In genomic region chr10:78267598-78267997, GRCh38 we compare ENCODE assay signal across 15 cellular contexts.
A peak's percentile ranks its signal among the peaks of the same experiment; 100 is the strongest.
DNase-seq lines count a peak whose midpoint lies in the region; ATAC-seq and TF ChIP-seq lines count a peak whose summit lies in the region.
"Had no signal": no experiment of that assay in that cellular context is flagged by ENCODE, and none has a peak within 500 bp of the region (broad histone marks: within the 10 kb centered on the region; RNA-seq: fewer than 3 reads in every experiment).

No MANE protein-coding gene starts in this region.

- ATAC-seq in Right ventricle myocardium superior (ENCODE audit: poor library complexity), result peak; percentile 38
- ATAC-seq in lower lobe of right lung, result peak in 1 of 2 donors; percentile 29
- ATAC-seq in GM18870 (IDR thresholded peaks at IDR 0.05; ENCODE audit: unreplicated experiment), result no peak
- ATAC-seq in GM18498 (IDR thresholded peaks at IDR 0.05; ENCODE audit: unreplicated experiment), result no peak
- ATAC-seq: left colon had no signal

- intact Hi-C loops in Right ventricle myocardium superior (cut with DNase I), result no loop called here
- intact Hi-C loops in left ventricle myocardium inferior (cut with micrococcal nuclease), result no loop called here
- intact Hi-C loops in lower lobe of right lung (cut with DNase I), result no loop called here

- no peak overlapping the region for H3K4me3 ChIP-seq in left ventricle myocardium inferior
- H3K4me3 ChIP-seq in lower lobe of right lung, result no peak overlapping the region
- H3K4me3 ChIP-seq: neural progenitor cell, upper lobe of left lung had no signal

- no peak for DNase-seq in Right ventricle myocardium superior
- DNase-seq in left ventricle myocardium inferior, result no peak
- DNase-seq in astrocyte of the hippocampus (ENCODE audit: low read depth, low spot score), result peak; percentile 64
- DNase-seq in lower lobe of right lung, result no peak
- DNase-seq in substantia nigra (lab: John Stamatoyannopoulos, UW), result no peak
- no peak for DNase-seq in NCI-H1105 (lab: John Stamatoyannopoulos, UW)
- DNase-seq: COR-L47; effector CD4-positive, alpha-beta T cell; left colon; NCI-H2081 treated with DMSO at 0.1 percent for 48 hours; upper lobe of left lung had no signal

- peaks cover 4% of the 10 kb centered on the region for H3K9me3 ChIP-seq in left ventricle myocardium inferior (replicated peaks)
- H3K9me3 ChIP-seq in lower lobe of right lung, result no peaks in the 10 kb centered on the region
- H3K9me3 ChIP-seq: upper lobe of left lung had no signal

- H3K27me3 ChIP-seq in left ventricle myocardium inferior (ENCODE audit: low read depth) (no peaks in the 10 kb centered on the region), lower lobe of right lung (ENCODE audit: low read depth) (no peaks in the 10 kb centered on the region)
- H3K27me3 ChIP-seq: neural progenitor cell, upper lobe of left lung had no signal

- H3K27ac ChIP-seq in left ventricle myocardium inferior (replicated peaks) (no peak overlapping the region), lower lobe of right lung (peak overlapping the region; percentile 18), substantia nigra (ENCODE audit: low read depth, low read length, poor library complexity, severe bottlenecking) (peak overlapping the region; percentile 59)
- H3K27ac ChIP-seq: KMS-11, neural progenitor cell, upper lobe of left lung had no signal

- H3K36me3 ChIP-seq in left ventricle myocardium inferior (no peaks in the 10 kb centered on the region), lower lobe of right lung (no peaks in the 10 kb centered on the region)
- H3K36me3 ChIP-seq: neural progenitor cell, upper lobe of left lung had no signal

- TF ChIP-seq CTCF in left ventricle myocardium inferior (IDR thresholded peaks at IDR 0.05; ENCODE audit: borderline replicate concordance) (no peak), lower lobe of right lung (IDR thresholded peaks at IDR 0.05) (no peak)

- H3K4me1 ChIP-seq in left ventricle myocardium inferior (peaks cover 13% of the 10 kb centered on the region), lower lobe of right lung (peaks cover 6% of the 10 kb centered on the region)
- H3K4me1 ChIP-seq: neural progenitor cell, upper lobe of left lung had no signal
